In genomic region chr2:65842104-65842503, GRCh38 we compare ENCODE assay signal across 9 cellular contexts.
"Had no signal": no experiment of that assay in that cellular context is flagged by ENCODE, and none has a peak within 500 bp of the region (broad histone marks: within the 10 kb centered on the region; RNA-seq: fewer than 3 reads in every experiment).

No MANE protein-coding gene starts in this region.

- ATAC-seq: GM23338 had no signal

- DNase-seq: H9, HCEC 1CT, HFFc6, IMR-90, KBM-7 had no signal

- H3K4me2 ChIP-seq: GM23338 had no signal

- H3K27ac ChIP-seq: HL-60 had no signal

- FAIRE-seq: H1, H54 had no signal

- H3K27ac Mint-ChIP-seq: GM23338, H9, HFFc6 had no signal

- H3K4me3 Mint-ChIP-seq: GM23338, H9, HFFc6 had no signal

- H2AFZ ChIP-seq: GM23338 had no signal

- H3K4me1 Mint-ChIP-seq: GM23338, H9 had no signal

- H3K4me3 ChIP-seq: GM23338 had no signal
